ENCODE assay signal across 18 cellular contexts in the genomic region with DNA sequence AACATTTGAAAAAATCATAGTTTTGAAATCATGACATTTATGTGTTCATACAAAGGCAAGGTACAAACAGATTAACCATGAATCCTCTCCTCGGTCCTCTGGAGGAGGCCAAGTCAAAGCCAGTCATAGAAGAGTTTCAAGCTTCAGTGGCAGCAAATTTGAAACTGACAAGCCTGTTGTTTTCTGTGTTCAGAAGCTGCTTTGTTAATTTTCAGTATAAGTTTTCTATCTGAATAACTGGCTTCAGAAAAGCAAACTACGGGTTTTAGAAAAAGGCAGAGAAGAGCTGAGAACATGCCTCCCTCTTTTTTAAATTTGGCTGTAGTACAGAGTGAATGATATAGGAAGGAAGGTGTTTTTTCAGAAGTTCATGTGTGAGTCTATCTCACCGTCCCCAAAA.
DNase-seq lines count a peak whose midpoint lies in the region; ATAC-seq, FAIRE-seq and TF ChIP-seq lines count a peak whose summit lies in the region.
"Had no signal": no experiment of that assay in that cellular context is flagged by ENCODE, and none has a peak within 500 bp of the region (broad histone marks: within the 10 kb centered on the region; RNA-seq: fewer than 3 reads in every experiment).

No MANE protein-coding gene starts in this region.

- peaks cover 77% of the 10 kb centered on the region for H3K36me3 Mint-ChIP-seq in activated T-helper 17 cell treated with anti-CD3 and anti-CD28 coated beads, Interleukin-2, amount 50 U/mL, for 72 hours (ENCODE audit: low read depth)

- intact Hi-C loops in Right ventricle myocardium inferior (cut with DNase I) (loop anchor here (5.0 kb wide), 1 partner anchor 106 kb away; a partner anchor contains a TSS), tibial artery (cut with DNase I; ENCODE audit: low total_unique reads) (no loop called here)

- H3K27me3 ChIP-seq in cardiac muscle cell (no peaks in the 10 kb centered on the region), layer of hippocampus (ENCODE audit: control insufficient read depth, insufficient read depth, low read length) (no peaks in the 10 kb centered on the region), tibial artery (no peaks in the 10 kb centered on the region)

- H3K27me3 Mint-ChIP-seq in activated T-helper 17 cell treated with anti-CD3 and anti-CD28 coated beads, Interleukin-2, amount 50 U/mL, for 72 hours: no peaks in the 10 kb centered on the region
- H3K27me3 Mint-ChIP-seq: IgD-negative memory B cell had no signal

- H3K36me3 ChIP-seq in cardiac muscle cell (peaks cover 14% of the 10 kb centered on the region), tibial artery (peaks cover 6 to 24% (median 11%) of the 10 kb centered on the region in 3 donors)

- peak overlapping the region; percentile 33 for H3K27ac Mint-ChIP-seq in activated T-helper 17 cell treated with anti-CD3 and anti-CD28 coated beads, Interleukin-2, amount 50 U/mL, for 72 hours
- H3K27ac Mint-ChIP-seq: activated T-helper 1 cell treated with anti-CD3 and anti-CD28 coated beads, Interleukin-12 subunit alpha, Interleukin-12 subunit beta, Interleukin-2, Interleukin-4 antibody, amounts not matched to agents 30 ng/mL and 10 ng/mL and 1 ng/mL, durations not matched to agents 14 hours and 24 hours and 36 hours had no signal

- no peak for ATAC-seq in Right ventricle myocardium inferior
- no peak for ATAC-seq in activated T-helper 17 cell treated with anti-CD3 and anti-CD28 coated beads, Interleukin-2, amount 50 U/mL, for 72 hours (replicated peaks)
- no peak for ATAC-seq in GM21423 (IDR thresholded peaks at IDR 0.05; ENCODE audit: unreplicated experiment)

- no peaks in the 10 kb centered on the region for H3K9me3 Mint-ChIP-seq in activated T-helper 17 cell treated with anti-CD3 and anti-CD28 coated beads, Interleukin-2, amount 50 U/mL, for 72 hours
- H3K9me3 Mint-ChIP-seq: activated T-helper 1 cell treated with anti-CD3 and anti-CD28 coated beads, Interleukin-12 subunit alpha, Interleukin-12 subunit beta, Interleukin-2, Interleukin-4 antibody, amounts not matched to agents 30 ng/mL and 10 ng/mL and 1 ng/mL, durations not matched to agents 14 hours and 24 hours and 36 hours; IgD-negative memory B cell; neural crest cell had no signal

- DNase-seq in cardiac muscle cell (ENCODE audit: low read depth in 1 of 2, low spot score in 1 of 2) (no peak), Right ventricle myocardium inferior (ENCODE audit: missing footprints) (no peak), tibial artery (no peak), urothelium cell line (ENCODE audit: low spot score) (no peak)
- DNase-seq in stimulated activated CD8-positive, alpha-beta memory T cell treated with anti-CD3 and anti-CD28 coated beads, Interleukin-4, amount 100 ng/mL, for 48 hours: no peak
- DNase-seq: activated CD4-positive, alpha-beta T cell treated with anti-CD3 and anti-CD28 coated beads, Interleukin-2, amount 50 U/mL, for 48 hours; amniotic stem cell; COR-L47; NCI-H2029; SHP77 treated with DMSO at 0.1 percent for 48 hours; trophoblast cell had no signal

- TF ChIP-seq CTCF in cardiac muscle cell (IDR thresholded peaks at IDR 0.05; ENCODE audit: low read depth, low read length): no peak
- TF ChIP-seq CTCF in tibial artery (IDR thresholded peaks at IDR 0.05): no peak

- H3K27ac ChIP-seq in cardiac muscle cell: peak overlapping the region; percentile 17
- peak overlapping the region; percentile 76 for H3K27ac ChIP-seq in layer of hippocampus (ENCODE audit: low read depth, low read length)
- peak overlapping the region; percentile 19 to 43 for H3K27ac ChIP-seq in tibial artery

- H3K9me3 ChIP-seq in cardiac muscle cell (ENCODE audit: low read depth) (no peaks in the 10 kb centered on the region), tibial artery (no peaks in the 10 kb centered on the region)

- H3K4me1 ChIP-seq in cardiac muscle cell (ENCODE audit: low read depth): no peaks in the 10 kb centered on the region
- peaks cover 0 to 21% (median 13%) of the 10 kb centered on the region in 4 donors for H3K4me1 ChIP-seq in tibial artery

- FAIRE-seq in urothelium cell line (lab: Jason Lieb, UNC): no peak
- FAIRE-seq: colon had no signal

- H3K4me3 ChIP-seq in cardiac muscle cell (no peak overlapping the region), tibial artery (no peak overlapping the region)

- H3K4me3 Mint-ChIP-seq in activated T-helper 17 cell treated with anti-CD3 and anti-CD28 coated beads, Interleukin-2, amount 50 U/mL, for 72 hours: no peak overlapping the region
- H3K4me3 Mint-ChIP-seq: activated T-helper 1 cell treated with anti-CD3 and anti-CD28 coated beads, Interleukin-12 subunit alpha, Interleukin-12 subunit beta, Interleukin-2, Interleukin-4 antibody, amounts not matched to agents 30 ng/mL and 10 ng/mL and 1 ng/mL, durations not matched to agents 14 hours and 24 hours and 36 hours; IgD-negative memory B cell; neural crest cell had no signal

- H3K4me1 Mint-ChIP-seq in activated T-helper 17 cell treated with anti-CD3 and anti-CD28 coated beads, Interleukin-2, amount 50 U/mL, for 72 hours: no peaks in the 10 kb centered on the region

Comparison
In these comparisons a context has a peak if more than half of its experiments do, and no peak if none do; other contexts are left out.
1. H3K27ac ChIP-seq: peak in every context shown above with its lines; median percentile 76 in layer of hippocampus; 31 in tibial artery; 17 in cardiac muscle cell.